ENCODE assay signal across 8 cellular contexts in genomic region chr11:59142530-59143507, GRCh38. TPM values are rescaled to one million over a fixed set of nuclear protein-coding genes. Genes with fewer than 3 reads are reported as not detected.
DNase-seq lines count a peak whose midpoint lies in the region; ATAC-seq and TF ChIP-seq lines count a peak whose summit lies in the region.

A gene with protein sequence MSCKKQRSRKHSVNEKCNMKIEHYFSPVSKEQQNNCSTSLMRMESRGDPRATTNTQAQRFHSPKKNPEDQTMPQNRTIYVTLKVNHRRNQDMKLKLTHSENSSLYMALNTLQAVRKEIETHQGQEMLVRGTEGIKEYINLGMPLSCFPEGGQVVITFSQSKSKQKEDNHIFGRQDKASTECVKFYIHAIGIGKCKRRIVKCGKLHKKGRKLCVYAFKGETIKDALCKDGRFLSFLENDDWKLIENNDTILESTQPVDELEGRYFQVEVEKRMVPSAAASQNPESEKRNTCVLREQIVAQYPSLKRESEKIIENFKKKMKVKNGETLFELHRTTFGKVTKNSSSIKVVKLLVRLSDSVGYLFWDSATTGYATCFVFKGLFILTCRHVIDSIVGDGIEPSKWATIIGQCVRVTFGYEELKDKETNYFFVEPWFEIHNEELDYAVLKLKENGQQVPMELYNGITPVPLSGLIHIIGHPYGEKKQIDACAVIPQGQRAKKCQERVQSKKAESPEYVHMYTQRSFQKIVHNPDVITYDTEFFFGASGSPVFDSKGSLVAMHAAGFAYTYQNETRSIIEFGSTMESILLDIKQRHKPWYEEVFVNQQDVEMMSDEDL (plus strand): TSS chr11:59142856. CDS start chr11:59148873, 6,017 bp downstream.

- ATAC-seq in GM21529 (IDR thresholded peaks at IDR 0.05; ENCODE audit: unreplicated experiment) = peak; percentile 69

- H3K27ac Mint-ChIP-seq in IgD-negative memory B cell (peak within 1 kb of the TSS; percentile 93 to 98 (median 96)), nephron progenitor cell (no peak within 1 kb of the TSS)
- peak within 1 kb of the TSS; percentile 96 for H3K27ac Mint-ChIP-seq in stimulated activated naive CD8-positive, alpha-beta T cell treated with anti-CD3 and anti-CD28 coated beads, Interleukin-15, Interleukin-2, amounts not matched to agents 100 ng/mL and 50 ng/mL, for 24 hours

- H3K4me1 Mint-ChIP-seq in IgD-negative memory B cell (peaks cover 43 to 53% (median 51%) of the 10 kb centered on the region in 3 donors), nephron progenitor cell (peaks cover 32% of the 10 kb centered on the region)
- H3K4me1 Mint-ChIP-seq in stimulated activated naive CD8-positive, alpha-beta T cell treated with anti-CD3 and anti-CD28 coated beads, Interleukin-15, Interleukin-2, amounts not matched to agents 100 ng/mL and 50 ng/mL, for 24 hours (ENCODE audit: low read depth) = peaks cover 62% of the 10 kb centered on the region

- H3K27me3 Mint-ChIP-seq in IgD-negative memory B cell (no peaks in the 10 kb centered on the region), nephron progenitor cell (ENCODE audit: low read depth, poor library complexity) (peaks cover 66% of the 10 kb centered on the region)
- no peaks in the 10 kb centered on the region for H3K27me3 Mint-ChIP-seq in stimulated activated naive CD8-positive, alpha-beta T cell treated with anti-CD3 and anti-CD28 coated beads, Interleukin-15, Interleukin-2, amounts not matched to agents 100 ng/mL and 50 ng/mL, for 24 hours

- H3K4me3 Mint-ChIP-seq in IgD-negative memory B cell = peak within 1 kb of the TSS; percentile 98 to 99 (median 98)
- peak within 1 kb of the TSS; percentile 87 for H3K4me3 Mint-ChIP-seq in nephron progenitor cell
- H3K4me3 Mint-ChIP-seq in stimulated activated naive CD8-positive, alpha-beta T cell treated with anti-CD3 and anti-CD28 coated beads, Interleukin-15, Interleukin-2, amounts not matched to agents 100 ng/mL and 50 ng/mL, for 24 hours = peak within 1 kb of the TSS; percentile 95

- DNase-seq in DMS53 treated with DMSO at 0.1 percent for 48 hours (lab: John Stamatoyannopoulos, UW; ENCODE audit: unreplicated experiment) = peak; percentile 64
- peak; percentile 0 for DNase-seq in SHP77 treated with DMSO at 0.1 percent for 48 hours (lab: John Stamatoyannopoulos, UW)
- peak; percentile 94 for DNase-seq in activated effector memory CD4-positive, alpha-beta T cell treated with anti-CD3 and anti-CD28 coated beads, Interleukin-2, amount 50 U/mL, for 16 hours
- DNase-seq in fibroblast of villous mesenchyme (ENCODE audit: low read depth) = peak; percentile 91
- DNase-seq in nephron progenitor cell = peak; percentile 85

- peak within 1 kb of the TSS; percentile 87 for H3K4me3 ChIP-seq in fibroblast of villous mesenchyme (ENCODE audit: low read depth, low read length)

- no peaks in the 10 kb centered on the region for H3K9me3 Mint-ChIP-seq in IgD-negative memory B cell
- H3K9me3 Mint-ChIP-seq in nephron progenitor cell = peaks cover 10% of the 10 kb centered on the region
- H3K9me3 Mint-ChIP-seq in stimulated activated naive CD8-positive, alpha-beta T cell treated with anti-CD3 and anti-CD28 coated beads, Interleukin-15, Interleukin-2, amounts not matched to agents 100 ng/mL and 50 ng/mL, for 24 hours = no peaks in the 10 kb centered on the region

- peak; percentile 20 for TF ChIP-seq CTCF in fibroblast of villous mesenchyme (IDR thresholded peaks at IDR 0.05; ENCODE audit: insufficient read depth, low read depth, low read length)
- peak; percentile 32 for TF ChIP-seq CTCF in nephron progenitor cell (IDR thresholded peaks at IDR 0.05)

- H3K36me3 Mint-ChIP-seq in IgD-negative memory B cell (no peaks in the 10 kb centered on the region), nephron progenitor cell (ENCODE audit: low read depth) (no peaks in the 10 kb centered on the region)
- peaks cover 29% of the 10 kb centered on the region for H3K36me3 Mint-ChIP-seq in stimulated activated naive CD8-positive, alpha-beta T cell treated with anti-CD3 and anti-CD28 coated beads, Interleukin-15, Interleukin-2, amounts not matched to agents 100 ng/mL and 50 ng/mL, for 24 hours (ENCODE audit: low read depth)

RNA-seq across cellular contexts. Expression of the gene that starts here (rescaled TPM):
- polyA plus RNA-seq in IgD-negative memory B cell = 23.7 TPM
- total RNA-seq in fibroblast of villous mesenchyme = 37.0 and 60.0 TPM in 2 replicates

Comparison
In these comparisons a context has a peak if more than half of its experiments do, and no peak if none do; other contexts are left out.
1. Peak in every context shown above with its lines: DNase-seq, ATAC-seq and H3K4me3 ChIP-seq.
2. DNase-seq: peak in every context shown above with its lines; median percentile 94 in activated effector memory CD4-positive, alpha-beta T cell treated with anti-CD3 and anti-CD28 coated beads, Interleukin-2, amount 50 U/mL, for 16 hours; 91 in fibroblast of villous mesenchyme; 85 in nephron progenitor cell; 64 in DMS53 treated with DMSO at 0.1 percent for 48 hours; 0 in SHP77 treated with DMSO at 0.1 percent for 48 hours.